9 cellular contexts compared by ENCODE assay signal in the genomic region with DNA sequence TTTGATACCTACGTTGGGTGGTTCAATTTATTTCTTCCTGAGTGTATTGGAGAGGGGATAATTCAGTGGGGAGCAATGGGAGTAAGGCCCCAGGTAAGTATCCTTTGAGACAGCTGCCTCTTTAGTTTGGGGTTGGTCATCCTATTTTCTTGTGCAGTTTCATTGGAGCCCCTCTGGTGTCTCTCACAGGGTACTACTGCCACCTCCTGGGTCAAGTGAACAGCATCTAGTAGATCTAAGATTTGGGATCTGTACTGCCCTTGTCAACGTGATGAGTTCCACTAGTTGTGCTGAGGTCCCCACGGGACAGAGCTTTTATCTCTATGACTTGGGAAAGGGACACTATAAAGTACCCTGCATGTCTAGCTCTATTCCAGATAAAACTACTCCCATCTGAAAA.
DNase-seq lines count a peak whose midpoint lies in the region; ATAC-seq and TF ChIP-seq lines count a peak whose summit lies in the region.
"Had no signal": no experiment of that assay in that cellular context is flagged by ENCODE, and none has a peak within 500 bp of the region (broad histone marks: within the 10 kb centered on the region; RNA-seq: fewer than 3 reads in every experiment).

No MANE protein-coding gene starts in this region.

- no peaks in the 10 kb centered on the region for H3K9me2 ChIP-seq in PC-3 (replicated peaks; ENCODE audit: low read length)

- H3K4me3 Mint-ChIP-seq in CD8-positive, alpha-beta memory T cell, result peak overlapping the region in 1 of 7 donors; percentile 29
- H3K4me3 Mint-ChIP-seq: stimulated activated naive CD8-positive, alpha-beta T cell treated with anti-CD3 and anti-CD28 coated beads, Interleukin-15, Interleukin-2, amounts not matched to agents 100 ng/mL and 50 ng/mL, for 24 hours had no signal

- CTCF ChIA-PET in CD8-positive, alpha-beta memory T cell (lab: Charles Lee), result interaction anchor here (1.1 to 1.3 kb wide), 2 partner anchors 82 to 100 kb away, joined by 4 to 5 read pairs; no protein-coding TSS in a partner anchor
- CTCF ChIA-PET in PC-3 (lab: Charles Lee), result no interaction called here

- no peaks in the 10 kb centered on the region for H3K4me1 Mint-ChIP-seq in CD8-positive, alpha-beta memory T cell

- peak in 4 of 5 donors; percentile 1 to 55 (median 32) for DNase-seq in CD8-positive, alpha-beta memory T cell
- DNase-seq in PC-3, result peak; percentile 56
- DNase-seq in amniotic epithelial cell (ENCODE audit: low read depth), result peak; percentile 47
- DNase-seq in iPS-NIHi11 (ENCODE audit: low spot score), result peak; percentile 25
- DNase-seq in stimulated activated CD4-positive, alpha-beta T cell treated with anti-CD3 and anti-CD28 coated beads, Interleukin-2, amount 100 ng/mL, for 48 hours, result peak; percentile 2 to 16
- DNase-seq in NCI-H510A (lab: John Stamatoyannopoulos, UW), result no peak

- H3K4me3 ChIP-seq in CD8-positive, alpha-beta memory T cell (ENCODE audit: low read length), result no peak overlapping the region
- no peak overlapping the region for H3K4me3 ChIP-seq in PC-3 (ENCODE audit: low read length)

- H3K4me1 ChIP-seq in CD8-positive, alpha-beta memory T cell (ENCODE audit: insufficient read depth, low read length), result no peaks in the 10 kb centered on the region
- no peaks in the 10 kb centered on the region for H3K4me1 ChIP-seq in PC-3 (ENCODE audit: insufficient read depth, low read length)

- H3K9me3 ChIP-seq in CD8-positive, alpha-beta memory T cell (ENCODE audit: low read length), result no peaks in the 10 kb centered on the region
- H3K9me3 ChIP-seq in PC-3 (ENCODE audit: low read length), result no peaks in the 10 kb centered on the region

- ATAC-seq in GM18861 (IDR thresholded peaks at IDR 0.05; ENCODE audit: unreplicated experiment) (peak; percentile 97), HG03066 (IDR thresholded peaks at IDR 0.05; ENCODE audit: low read depth, unreplicated experiment) (peak; percentile 83), PC-3 (peak; percentile 88)

- H3K9ac ChIP-seq in PC-3 (ENCODE audit: low read length), result no peak overlapping the region

- POLR2A ChIA-PET in CD8-positive, alpha-beta memory T cell (lab: Charles Lee), result no interaction called here
- POLR2A ChIA-PET in PC-3 (lab: Charles Lee; ENCODE audit: unreplicated experiment), result no interaction called here

- H3K36me3 Mint-ChIP-seq in CD8-positive, alpha-beta memory T cell, result no peaks in the 10 kb centered on the region

- BruUV-seq in PC-3 (replicated peaks; lab: Mats Ljungman, UMichigan), result no TSS peak

- H3K79me2 ChIP-seq in PC-3 (ENCODE audit: low read length), result no peaks in the 10 kb centered on the region

- no peaks in the 10 kb centered on the region for H3K36me3 ChIP-seq in CD8-positive, alpha-beta memory T cell (ENCODE audit: insufficient read depth, low read length)
- H3K36me3 ChIP-seq in PC-3 (ENCODE audit: low read depth, low read length), result no peaks in the 10 kb centered on the region

- H3K4me2 ChIP-seq in PC-3 (ENCODE audit: low read length), result no peak overlapping the region

- intact Hi-C loops in PC-3 (cut with micrococcal nuclease), result loop anchor here (5.0 kb wide), 2 partner anchors 81 to 106 kb away; partner anchors contain the start of gene PBDC1

- no peaks in the 10 kb centered on the region for H3F3A ChIP-seq in PC-3 (ENCODE audit: low read length, unreplicated experiment)

- H3K27ac ChIP-seq in CD8-positive, alpha-beta memory T cell (ENCODE audit: low read depth, low read length), result no peak overlapping the region
- H3K27ac ChIP-seq in PC-3 (ENCODE audit: low read length), result no peak overlapping the region

- TF ChIP-seq CTCF in PC-3 (conservative IDR thresholded peaks at IDR 0.05; ENCODE audit: low read depth, low read length), result peak; percentile 60

- H3K27ac Mint-ChIP-seq in CD8-positive, alpha-beta memory T cell, result peak overlapping the region in 1 of 8 donors; percentile 11
- H3K27ac Mint-ChIP-seq: stimulated activated naive CD8-positive, alpha-beta T cell treated with anti-CD3 and anti-CD28 coated beads, Interleukin-15, Interleukin-2, amounts not matched to agents 100 ng/mL and 50 ng/mL, for 24 hours had no signal

- no peaks in the 10 kb centered on the region for H4K20me1 ChIP-seq in PC-3 (ENCODE audit: low read length)

- no peaks in the 10 kb centered on the region for H3K27me3 ChIP-seq in CD8-positive, alpha-beta memory T cell (ENCODE audit: insufficient read depth, low read length, poor library complexity, severe bottlenecking)
- H3K27me3 ChIP-seq in PC-3 (ENCODE audit: low read length), result no peaks in the 10 kb centered on the region

- peaks cover 0 to 7% of the 10 kb centered on the region in 2 donors for H3K27me3 Mint-ChIP-seq in CD8-positive, alpha-beta memory T cell
- H3K27me3 Mint-ChIP-seq: stimulated activated naive CD8-positive, alpha-beta T cell treated with anti-CD3 and anti-CD28 coated beads, Interleukin-15, Interleukin-2, amounts not matched to agents 100 ng/mL and 50 ng/mL, for 24 hours had no signal

- H3K9me3 Mint-ChIP-seq in CD8-positive, alpha-beta memory T cell, result no peaks in the 10 kb centered on the region
- H3K9me3 Mint-ChIP-seq: stimulated activated naive CD8-positive, alpha-beta T cell treated with anti-CD3 and anti-CD28 coated beads, Interleukin-15, Interleukin-2, amounts not matched to agents 100 ng/mL and 50 ng/mL, for 24 hours had no signal

- no peak overlapping the region for H2AFZ ChIP-seq in PC-3 (ENCODE audit: low read length)
